ENCODE assay signal across 22 cellular contexts in genomic region chrX:4638036-4638435, GRCh38.
"Had no signal": no experiment of that assay in that cellular context is flagged by ENCODE, and none has a peak within 500 bp of the region (broad histone marks: within the 10 kb centered on the region; RNA-seq: fewer than 3 reads in every experiment).

No MANE protein-coding gene starts in this region.

- ATAC-seq: foreskin keratinocyte; gastrocnemius medialis; heart right ventricle; left cardiac atrium; left lung; left ventricle myocardium superior; lower lobe of right lung; naive thymus-derived CD4-positive, alpha-beta T cell had no signal

- H3K4me1 Mint-ChIP-seq: endodermal cell; naive thymus-derived CD4-positive, alpha-beta T cell had no signal

- H3K27ac Mint-ChIP-seq: endodermal cell; naive thymus-derived CD4-positive, alpha-beta T cell had no signal

- H3K9me3 Mint-ChIP-seq: endodermal cell had no signal

- H3K27me3 Mint-ChIP-seq: naive thymus-derived CD4-positive, alpha-beta T cell had no signal

- FAIRE-seq: colon, endometrium, islet of Langerhans, keratinocyte had no signal

- DNase-seq: dermis blood vessel endothelial cell; dorsolateral prefrontal cortex; effector CD4-positive, alpha-beta T cell; effector memory CD4-positive, alpha-beta T cell; endodermal cell; foreskin keratinocyte; gastrocnemius medialis; glutamatergic neuron; head of caudate nucleus; heart right ventricle; hippocampal formation; left cardiac atrium; left lung; left ventricle myocardium superior; lower lobe of right lung; mesendoderm; midbrain; naive thymus-derived CD4-positive, alpha-beta T cell had no signal

- H3K4me3 Mint-ChIP-seq: endodermal cell; naive thymus-derived CD4-positive, alpha-beta T cell had no signal
